Comparison of ENCODE assay signal across 8 cellular contexts in the genomic region with DNA sequence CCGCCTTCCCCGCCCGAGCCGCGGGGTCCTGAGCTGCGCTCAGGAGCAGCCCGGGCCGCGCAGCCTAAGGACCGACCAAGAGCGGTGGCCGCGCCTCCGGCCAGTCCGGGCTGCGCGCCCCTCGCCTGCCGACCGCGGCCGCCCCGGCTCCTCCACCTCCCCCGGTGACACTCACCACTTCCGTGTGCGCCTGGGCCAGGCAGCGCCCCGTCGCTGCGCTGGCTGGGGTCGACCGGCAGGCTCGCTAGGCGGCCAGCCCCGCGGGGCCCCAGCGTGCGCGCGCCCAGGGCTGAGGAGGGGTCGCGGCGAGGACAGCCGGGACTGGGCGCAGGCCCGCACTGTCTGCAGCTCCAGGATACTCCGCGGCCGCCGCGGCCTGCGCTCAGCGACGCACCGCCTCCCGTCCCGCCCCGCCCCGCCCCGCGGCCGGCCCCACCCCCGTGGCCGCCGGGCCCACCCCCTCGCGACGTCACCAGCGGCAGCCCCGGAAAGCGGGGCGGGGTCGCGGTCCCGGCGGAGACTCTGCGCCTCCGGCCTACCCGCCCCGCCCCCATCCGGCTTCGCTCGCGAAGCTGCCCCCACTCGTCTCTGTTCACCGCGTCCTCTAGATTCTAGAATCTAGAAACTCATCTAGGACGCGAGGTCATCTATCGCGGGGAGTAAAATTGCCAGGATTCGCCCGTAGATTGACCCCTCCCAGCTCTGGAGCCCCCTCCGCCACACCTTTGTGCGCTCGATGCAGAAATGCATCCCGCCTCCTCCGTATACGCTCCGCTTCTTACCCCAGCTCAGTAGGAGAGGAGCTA. TPM values are rescaled to one million over a fixed set of nuclear protein-coding genes. Genes with fewer than 3 reads are reported as not detected.
DNase-seq lines count a peak whose midpoint lies in the region; TF ChIP-seq lines count a peak whose summit lies in the region.

A gene (minus strand): TSS at position 392 of the 806 bp plus-strand sequence. CDS start 80,285 bp downstream, outside the sequence.

- no peak within 1 kb of the TSS for H3T11ph ChIP-seq in H9 (ENCODE audit: low read length)

- no peak within 1 kb of the TSS for H4K5ac ChIP-seq in H9 (ENCODE audit: insufficient read length, low read depth, low read length)

- H3K9ac ChIP-seq in H9 (ENCODE audit: extremely low read depth, insufficient read length, low read length), result peak within 1 kb of the TSS; percentile 53

- no peaks in the 10 kb centered on the region for H3K9me3 ChIP-seq in H9 (ENCODE audit: control insufficient read depth, low read depth, low read length)

- H3K27ac Mint-ChIP-seq in H9, result peak within 1 kb of the TSS in 2 of 3 experiments; percentile 46 to 86; a peak in 4 of 7 replicates
- peak within 1 kb of the TSS; percentile 90 for H3K27ac Mint-ChIP-seq in activated naive CD4-positive, alpha-beta T cell treated with anti-CD3 and anti-CD28 coated beads for 36 hours

- no peak within 1 kb of the TSS for H2BK15ac ChIP-seq in H9 (ENCODE audit: low read depth, low read length)

- DNase-seq in GF-D8 (lab: John Stamatoyannopoulos, UW) (peak; percentile 59), H9 (peak; percentile 90), M059J (ENCODE audit: low read depth) (peak; percentile 66), SK-N-DZ (ENCODE audit: low spot score) (peak; percentile 77), germinal center (ENCODE audit: low spot score) (peak; percentile 98), occipital lobe (lab: John Stamatoyannopoulos, UW) (peak; percentile 82), superior temporal gyrus (ENCODE audit: extremely low spot score) (peak; percentile 81)
- peak; percentile 87 for DNase-seq in activated naive CD4-positive, alpha-beta T cell treated with anti-CD3 and anti-CD28 coated beads for 36 hours

- no peak for TF ChIP-seq CTCF in H9 (conservative IDR thresholded peaks at IDR 0.05)

- peaks cover 2% of the 10 kb centered on the region; the same call in 1 of the 2 replicates for H3K27me3 ChIP-seq in H9 (ENCODE audit: insufficient read depth, low read length)

- H4K8ac ChIP-seq in H9 (replicated peaks; ENCODE audit: insufficient read length, low read depth, low read length), result no peak within 1 kb of the TSS

- no peak within 1 kb of the TSS for H3K27ac ChIP-seq in H9 (ENCODE audit: insufficient read length, low read depth, low read length)

- WGBS in H9 (ENCODE audit: extremely low coverage, insufficient read length, low lambda C conversion rate), result no CpG with 5 or more reads among the region's 100 CpGs

- no peaks in the 10 kb centered on the region for H3K9me3 Mint-ChIP-seq in H9
- H3K9me3 Mint-ChIP-seq in activated naive CD4-positive, alpha-beta T cell treated with anti-CD3 and anti-CD28 coated beads for 36 hours, result no peaks in the 10 kb centered on the region

- H3K23me2 ChIP-seq in H9 (ENCODE audit: insufficient read length, low read depth, low read length, poor library complexity, severe bottlenecking), result peaks cover 8% of the 10 kb centered on the region

- H3K4me1 Mint-ChIP-seq in H9, result peaks cover 21 to 22% of the 10 kb centered on the region in 2 experiments
- peaks cover 46% of the 10 kb centered on the region for H3K4me1 Mint-ChIP-seq in activated naive CD4-positive, alpha-beta T cell treated with anti-CD3 and anti-CD28 coated beads for 36 hours (ENCODE audit: low read depth)

- H3K79me2 ChIP-seq in H9 (ENCODE audit: insufficient read depth, low read length), result no peaks in the 10 kb centered on the region; the same call in 1 of the 2 replicates

- H3K79me1 ChIP-seq in H9 (ENCODE audit: insufficient read depth, low read depth, low read length, poor library complexity, severe bottlenecking), result no peaks in the 10 kb centered on the region

- H3K14ac ChIP-seq in H9 (ENCODE audit: insufficient read depth, low read length), result peak within 1 kb of the TSS; percentile 85

- no peaks in the 10 kb centered on the region for H4K20me1 ChIP-seq in H9 (ENCODE audit: control insufficient read depth, insufficient read depth, insufficient read length)

- no peak within 1 kb of the TSS for H4K91ac ChIP-seq in H9 (ENCODE audit: insufficient read length, low read depth, low read length)

- CTCF ChIA-PET in activated naive CD4-positive, alpha-beta T cell treated with anti-CD3 and anti-CD28 coated beads for 36 hours (lab: Charles Lee), result interaction anchor here (0.7 to 2.5 kb wide), 4 partner anchors 26 to 88 kb away, joined by 3 to 7 read pairs (median 4); no protein-coding TSS in a partner anchor

- H3K23ac ChIP-seq in H9 (ENCODE audit: insufficient read length, low read depth, low read length), result no peak within 1 kb of the TSS

- peak within 1 kb of the TSS; percentile 81 to 91 for H3K4me3 Mint-ChIP-seq in H9
- H3K4me3 Mint-ChIP-seq in activated naive CD4-positive, alpha-beta T cell treated with anti-CD3 and anti-CD28 coated beads for 36 hours, result peak within 1 kb of the TSS; percentile 89

- H3K4me1 ChIP-seq in H9 (ENCODE audit: insufficient read depth, low read length), result peaks cover 5% of the 10 kb centered on the region; the same call in 1 of the 2 replicates

- H2BK12ac ChIP-seq in H9 (ENCODE audit: insufficient read length, low read depth, low read length), result no peak within 1 kb of the TSS

- H2AK5ac ChIP-seq in H9 (ENCODE audit: insufficient read length, low read length), result no peak within 1 kb of the TSS

- H3K18ac ChIP-seq in H9 (ENCODE audit: insufficient read length, low read depth, low read length), result peak within 1 kb of the TSS; percentile 69

- intact Hi-C loops in activated naive CD4-positive, alpha-beta T cell treated with anti-CD3 and anti-CD28 coated beads for 36 hours (cut with micrococcal nuclease), result loop anchor here (1.0 to 10.0 kb wide), 8 partner anchors 35 to 1318 kb away; a partner anchor contains a TSS

- peak within 1 kb of the TSS; percentile 81 for H3K4me2 ChIP-seq in H9 (ENCODE audit: insufficient read depth, insufficient read length, low read length)

- H2BK5ac ChIP-seq in H9 (ENCODE audit: insufficient read length, low read length), result no peak within 1 kb of the TSS

- no peak within 1 kb of the TSS for H3K56ac ChIP-seq in H9 (ENCODE audit: insufficient read length, low read depth, low read length)

- H3K27me3 Mint-ChIP-seq in H9 (ENCODE audit: low read depth), result peaks cover 37% of the 10 kb centered on the region
- H3K27me3 Mint-ChIP-seq in activated naive CD4-positive, alpha-beta T cell treated with anti-CD3 and anti-CD28 coated beads for 36 hours (ENCODE audit: low read depth), result no peaks in the 10 kb centered on the region

- H3K36me3 Mint-ChIP-seq in H9 (ENCODE audit: insufficient read depth in 1 of 3, low read depth in 3 of 3), result peaks cover 0 to 2% (median 0%) of the 10 kb centered on the region in 3 experiments; a peak in 1 of 7 replicates
- H3K36me3 Mint-ChIP-seq in activated naive CD4-positive, alpha-beta T cell treated with anti-CD3 and anti-CD28 coated beads for 36 hours (ENCODE audit: low read depth), result peaks cover 9% of the 10 kb centered on the region

- no peak within 1 kb of the TSS for H2AFZ ChIP-seq in H9 (ENCODE audit: low read length)

- H2BK120ac ChIP-seq in H9 (ENCODE audit: low read depth, low read length, poor library complexity, severe bottlenecking), result no peak within 1 kb of the TSS

- H2BK20ac ChIP-seq in H9 (ENCODE audit: low read depth, low read length, poor library complexity, severe bottlenecking), result no peak within 1 kb of the TSS

- no peak within 1 kb of the TSS for H3K4ac ChIP-seq in H9 (ENCODE audit: low read depth, low read length)

RNA-seq across cellular contexts. Expression of the gene that starts here (rescaled TPM):
- total RNA-seq in H9 (2021) (11.0 and 12.8 TPM in 2 replicates), occipital lobe (56.0 TPM)
- 56.2 and 90.9 TPM in 2 replicates for total RNA-seq in M059J (2014; rRNA removed; shearing (Covaris generic))
- 12.5 and 14.3 TPM in 2 replicates for polyA plus RNA-seq in SK-N-DZ (2014; cell fraction: cytosol; rRNA removed)
- polyA plus RNA-seq in SK-N-DZ (2014; cell fraction: nucleus; rRNA removed), result 8.6 and 11.8 TPM in 2 replicates
- 100 to 1,000 TPM; 139 to 140 TPM for total RNA-seq in activated naive CD4-positive, alpha-beta T cell treated with anti-CD3 and anti-CD28 coated beads for 36 hours
